1 cellular context compared by ENCODE assay signal in the genomic region with DNA sequence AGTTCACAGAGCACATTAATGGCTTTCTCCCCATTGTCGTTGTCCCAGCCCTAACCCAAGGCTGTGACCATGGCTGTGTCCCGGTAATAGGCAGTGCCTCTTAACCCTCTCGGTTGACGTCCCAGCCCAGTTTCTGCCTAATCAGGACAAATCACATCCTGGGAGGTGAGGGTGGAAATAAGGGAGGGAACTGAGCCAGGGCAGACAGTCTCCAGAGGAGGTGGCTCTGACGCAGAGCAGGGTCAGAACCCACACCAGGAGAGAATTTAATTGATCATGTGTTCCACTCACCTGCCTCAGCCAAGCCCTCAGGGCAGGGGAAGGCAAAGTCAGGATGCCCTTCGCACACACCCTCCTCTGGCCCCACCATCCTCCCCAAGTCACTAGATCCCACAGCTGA.
TF ChIP-seq lines count a peak whose summit lies in the region.

No MANE protein-coding gene starts in this region.

TF ChIP-seq in WTC11, 78 proteins besides CTCF, POLR2A, EP300 and RAD21 (continued from another document):
- TF ChIP-seq, protein P1, sequence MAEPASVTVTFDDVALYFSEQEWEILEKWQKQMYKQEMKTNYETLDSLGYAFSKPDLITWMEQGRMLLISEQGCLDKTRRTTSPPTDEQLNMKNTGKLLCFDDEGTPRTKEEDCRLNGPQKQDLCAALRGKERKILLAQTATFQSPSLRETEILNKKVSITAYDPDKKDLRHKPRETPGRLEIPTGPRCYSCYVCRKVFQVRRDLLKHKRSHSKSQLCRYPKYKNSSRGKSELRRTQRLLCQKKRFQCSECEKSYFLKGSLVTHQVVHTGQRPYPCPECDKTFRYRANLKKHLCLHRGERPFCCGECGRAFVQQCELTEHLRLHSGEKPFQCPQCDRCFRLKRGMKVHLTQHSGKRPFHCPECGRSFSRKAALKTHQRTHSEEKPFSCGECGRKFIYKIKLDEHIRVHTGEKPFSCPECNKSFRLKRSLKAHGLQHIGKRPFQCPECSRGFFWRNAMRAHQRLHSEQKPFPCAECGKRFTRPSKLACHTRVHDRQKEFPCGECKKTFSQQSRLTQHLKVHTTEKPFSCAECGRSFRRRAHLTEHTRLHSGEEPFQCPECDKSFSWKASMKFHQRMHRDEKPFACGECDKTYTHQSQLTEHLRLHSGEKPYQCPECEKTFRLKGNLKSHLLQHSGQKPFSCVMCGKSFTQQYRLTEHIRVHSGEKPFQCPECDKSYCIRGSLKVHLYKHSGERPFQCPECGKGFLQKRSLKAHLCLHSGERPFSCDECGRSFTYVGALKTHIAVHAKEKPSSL (CRISPR knock-in tag; conservative IDR thresholded peaks at IDR 0.05), result no peak
- TF ChIP-seq ZNF423 (CRISPR knock-in tag; IDR thresholded peaks at IDR 0.05) (no peak), JUN (CRISPR knock-in tag; IDR thresholded peaks at IDR 0.05) (no peak), NFATC4 (CRISPR knock-in tag; IDR thresholded peaks at IDR 0.05) (no peak), SP1 (CRISPR knock-in tag; conservative IDR thresholded peaks at IDR 0.05) (no peak), TEAD4 (CRISPR knock-in tag; IDR thresholded peaks at IDR 0.05) (no peak), TCF7 (CRISPR knock-in tag; IDR thresholded peaks at IDR 0.05; ENCODE audit: low read depth) (no peak), EMX1 (CRISPR knock-in tag; IDR thresholded peaks at IDR 0.05) (no peak)
- TF ChIP-seq, protein P2, sequence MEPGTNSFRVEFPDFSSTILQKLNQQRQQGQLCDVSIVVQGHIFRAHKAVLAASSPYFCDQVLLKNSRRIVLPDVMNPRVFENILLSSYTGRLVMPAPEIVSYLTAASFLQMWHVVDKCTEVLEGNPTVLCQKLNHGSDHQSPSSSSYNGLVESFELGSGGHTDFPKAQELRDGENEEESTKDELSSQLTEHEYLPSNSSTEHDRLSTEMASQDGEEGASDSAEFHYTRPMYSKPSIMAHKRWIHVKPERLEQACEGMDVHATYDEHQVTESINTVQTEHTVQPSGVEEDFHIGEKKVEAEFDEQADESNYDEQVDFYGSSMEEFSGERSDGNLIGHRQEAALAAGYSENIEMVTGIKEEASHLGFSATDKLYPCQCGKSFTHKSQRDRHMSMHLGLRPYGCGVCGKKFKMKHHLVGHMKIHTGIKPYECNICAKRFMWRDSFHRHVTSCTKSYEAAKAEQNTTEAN (CRISPR knock-in tag; IDR thresholded peaks at IDR 0.05), result no peak
- TF ChIP-seq, protein P3, sequence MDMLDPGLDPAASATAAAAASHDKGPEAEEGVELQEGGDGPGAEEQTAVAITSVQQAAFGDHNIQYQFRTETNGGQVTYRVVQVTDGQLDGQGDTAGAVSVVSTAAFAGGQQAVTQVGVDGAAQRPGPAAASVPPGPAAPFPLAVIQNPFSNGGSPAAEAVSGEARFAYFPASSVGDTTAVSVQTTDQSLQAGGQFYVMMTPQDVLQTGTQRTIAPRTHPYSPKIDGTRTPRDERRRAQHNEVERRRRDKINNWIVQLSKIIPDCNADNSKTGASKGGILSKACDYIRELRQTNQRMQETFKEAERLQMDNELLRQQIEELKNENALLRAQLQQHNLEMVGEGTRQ (CRISPR knock-in tag; IDR thresholded peaks at IDR 0.05), result no peak
